In the genomic region with DNA sequence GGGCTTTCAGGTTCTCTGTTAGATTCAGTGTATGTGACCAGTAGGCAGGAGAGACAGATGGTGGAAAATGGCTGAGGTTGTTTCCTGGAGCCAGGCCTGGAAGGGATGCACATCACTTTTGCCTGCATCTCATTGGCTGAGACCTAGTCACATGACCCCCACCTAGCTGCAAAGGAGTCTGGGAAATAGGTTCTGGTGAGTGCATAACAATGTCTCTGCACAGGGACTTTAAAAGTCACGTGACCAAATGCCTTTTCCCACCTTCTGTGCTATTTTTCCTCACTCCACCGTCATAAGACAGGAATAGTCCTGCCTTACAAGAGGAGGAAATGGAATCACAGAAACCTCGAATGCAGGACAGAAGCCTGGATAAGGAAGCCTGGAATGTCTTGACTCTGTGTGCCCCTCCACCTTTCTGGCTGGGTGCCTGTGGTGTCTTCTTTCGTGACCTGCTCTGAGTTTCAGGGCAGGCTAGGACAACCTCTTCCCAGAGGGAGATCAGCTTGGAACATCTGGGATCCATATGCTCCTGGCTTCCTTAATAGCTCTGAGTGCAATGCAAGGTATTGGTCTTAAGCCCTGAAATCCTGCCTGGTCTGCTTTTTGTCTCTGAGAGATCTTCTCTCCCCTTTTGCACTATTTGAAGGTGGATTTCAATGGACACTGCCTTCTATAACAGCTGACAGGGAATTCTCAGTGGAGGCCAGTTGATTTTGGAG, we compare ENCODE assay signal across 27 cellular contexts.
DNase-seq lines count a peak whose midpoint lies in the region; ATAC-seq, FAIRE-seq and TF ChIP-seq lines count a peak whose summit lies in the region.
"Had no signal": no experiment of that assay in that cellular context is flagged by ENCODE, and none has a peak within 500 bp of the region (broad histone marks: within the 10 kb centered on the region; RNA-seq: fewer than 3 reads in every experiment).

No MANE protein-coding gene starts in this region.

- no peaks in the 10 kb centered on the region for H4K20me1 ChIP-seq in HepG2 (ENCODE audit: insufficient read depth, low read length)

- no peak overlapping the region for H3K27ac ChIP-seq in HepG2 (ENCODE audit: extremely low read length, insufficient read depth, low read length)
- no peak overlapping the region for H3K27ac ChIP-seq in right lobe of liver
- H3K27ac ChIP-seq in colonic mucosa = no peak overlapping the region
- H3K27ac ChIP-seq: cardiac muscle cell, gastroesophageal sphincter, parathyroid adenoma, SJSA1, vagina had no signal

- H3K79me2 ChIP-seq in HepG2 (ENCODE audit: insufficient read depth, low read length) = no peaks in the 10 kb centered on the region
- H3K79me2 ChIP-seq: parathyroid adenoma had no signal

- ATAC-seq in HepG2 (no peak), right lobe of liver (no peak), GM21737 (IDR thresholded peaks at IDR 0.05; ENCODE audit: unreplicated experiment) (no peak), HG03135 (IDR thresholded peaks at IDR 0.05; ENCODE audit: unreplicated experiment) (no peak)
- ATAC-seq: activated naive CD8-positive, alpha-beta T cell treated with anti-CD3 and anti-CD28 coated beads, Interleukin-2, amount 50 U/mL, for 24 hours; gastroesophageal sphincter; HCT116; naive thymus-derived CD8-positive, alpha-beta T cell; sciatic nerve; T-helper 17 cell had no signal

- no peak for TF ChIP-seq POLR2A in HepG2 (IDR thresholded peaks at IDR 0.05; ENCODE audit: insufficient read depth in 1 of 2, low read depth in 2 of 2, low read length in 2 of 2)
- no peak for TF ChIP-seq POLR2A in right lobe of liver (IDR thresholded peaks at IDR 0.05)

- intact Hi-C loops in HepG2 (cut with micrococcal nuclease; ENCODE audit: unreplicated experiment) = no loop called here
- intact Hi-C loops in right lobe of liver (cut with DNase I) = no loop called here
- intact Hi-C loops in colonic mucosa (cut with DNase I) = no loop called here

- POLR2A ChIA-PET in HepG2 (lab: Yijun Ruan, JAX) = no interaction called here

- H3K4me2 ChIP-seq in HepG2 (ENCODE audit: low read depth, low read length) = no peak overlapping the region

- no TSS peak for BruUV-seq in HepG2 (replicated peaks; lab: Mats Ljungman, UMichigan)

- 2% methylated on average over 4 of the region's 4 CpGs for WGBS in HepG2 (ENCODE audit: low lambda C conversion rate)
- WGBS in right lobe of liver (ENCODE audit: insufficient coverage, low coverage, low lambda C conversion rate, missing lambda C conversion rate) = 49% methylated on average over 4 of the region's 4 CpGs

- in situ Hi-C loops in HepG2 (cut with HindIII; ENCODE audit: extremely low pct_ligation_motif_present, low pct_unique_long_range_greater_than_20kb) = no loop called here

- H3K4me1 ChIP-seq in HepG2 (ENCODE audit: insufficient read depth, low read length) (no peaks in the 10 kb centered on the region), right lobe of liver (no peaks in the 10 kb centered on the region), colonic mucosa (no peaks in the 10 kb centered on the region)
- H3K4me1 ChIP-seq: gastroesophageal sphincter, parathyroid adenoma, SJSA1, vagina had no signal

- TF ChIP-seq CTCF in HepG2 (CRISPR knock-in tag; IDR thresholded peaks at IDR 0.05) = no peak
- TF ChIP-seq CTCF in right lobe of liver (IDR thresholded peaks at IDR 0.05) = no peak
- no peak for TF ChIP-seq CTCF in choroid plexus epithelial cell (conservative IDR thresholded peaks at IDR 0.05; ENCODE audit: low read depth, low read length)
- no peak for TF ChIP-seq CTCF in colonic mucosa (IDR thresholded peaks at IDR 0.05)

- no peak for DNase-seq in HepG2 (ENCODE audit: low spot score)
- DNase-seq in right lobe of liver = no peak
- peak; percentile 86 for DNase-seq in NCI-H2171 treated with DMSO at 0.1 percent for 48 hours (lab: John Stamatoyannopoulos, UW)
- DNase-seq in choroid plexus epithelial cell (ENCODE audit: low read depth) = peak; percentile 59
- no peak for DNase-seq in colonic mucosa
- DNase-seq in NCI-H446 treated with DMSO at 0.1 percent for 48 hours (lab: John Stamatoyannopoulos, UW) = no peak
- DNase-seq: activated CD4-positive, alpha-beta T cell treated with anti-CD3 and anti-CD28 coated beads, Interleukin-2, amount 10 ng/mL, durations not matched to agents 7 days and 5 days; activated naive CD8-positive, alpha-beta T cell treated with anti-CD3 and anti-CD28 coated beads, Interleukin-2, amount 50 U/mL, for 24 hours; CD4-positive, alpha-beta T cell; dermis blood vessel endothelial cell; DMS53; MM.1S; naive thymus-derived CD8-positive, alpha-beta T cell; NCI-H1436 treated with DMSO at 0.1 percent for 48 hours; NCI-H748 treated with DMSO at 0.1 percent for 48 hours; T-helper 17 cell had no signal

- H3K36me3 ChIP-seq in HepG2 (replicated peaks in 1 of 2; ENCODE audit: control insufficient read depth in 1 of 2, insufficient read depth in 2 of 2, low read length in 2 of 2) = no peaks in the 10 kb centered on the region
- no peaks in the 10 kb centered on the region for H3K36me3 ChIP-seq in right lobe of liver
- no peaks in the 10 kb centered on the region for H3K36me3 ChIP-seq in colonic mucosa
- H3K36me3 ChIP-seq: cardiac muscle cell, gastroesophageal sphincter, SJSA1, vagina had no signal

- no peak overlapping the region for H3K4me3 ChIP-seq in HepG2 (replicated peaks in 1 of 3; ENCODE audit: insufficient read depth in 1 of 3, low read depth in 2 of 3, low read length in 3 of 3)
- no peak overlapping the region for H3K4me3 ChIP-seq in right lobe of liver
- no peak overlapping the region for H3K4me3 ChIP-seq in choroid plexus epithelial cell (ENCODE audit: low read depth, low read length)
- no peak overlapping the region for H3K4me3 ChIP-seq in colonic mucosa
- H3K4me3 ChIP-seq: cardiac muscle cell, gastroesophageal sphincter, SJSA1, vagina had no signal

- no peak for TF ChIP-seq RAD21 in HepG2 (CRISPR knock-in tag; IDR thresholded peaks at IDR 0.05)

- no peak for TF ChIP-seq EP300 in HepG2 (IDR thresholded peaks at IDR 0.05; ENCODE audit: low read depth in 2 of 2, low read length in 2 of 2)
- TF ChIP-seq EP300 in HepG2 (CRISPR knock-in tag; IDR thresholded peaks at IDR 0.05; ENCODE audit: borderline replicate concordance) = no peak

- FAIRE-seq in HepG2 (lab: Jason Lieb, UNC) = no peak
- FAIRE-seq: A204.1, endothelial cell of umbilical vein had no signal

- H3K9me3 ChIP-seq in HepG2 (ENCODE audit: low read length) (peaks cover 12% of the 10 kb centered on the region), right lobe of liver (no peaks in the 10 kb centered on the region), colonic mucosa (no peaks in the 10 kb centered on the region)
- H3K9me3 ChIP-seq: SJSA1 had no signal

- no peak overlapping the region for H2AFZ ChIP-seq in HepG2 (ENCODE audit: low read length)
- H2AFZ ChIP-seq: parathyroid adenoma had no signal

- H3K9ac ChIP-seq in HepG2 (ENCODE audit: insufficient read depth, low read depth, low read length) = no peak overlapping the region
- no peak overlapping the region for H3K9ac ChIP-seq in colonic mucosa (ENCODE audit: low read depth in 2 of 2, low read length in 2 of 2)
- H3K9ac ChIP-seq: parathyroid adenoma had no signal

- CTCF ChIA-PET in HepG2 (lab: Yijun Ruan, JAX; ENCODE audit: low intra/inter-chr PET ratio, low total read pairs) = no interaction called here

- H3K27me3 ChIP-seq in HepG2 (ENCODE audit: control insufficient read depth in 1 of 2, insufficient read depth in 2 of 2, low read length in 2 of 2) (no peaks in the 10 kb centered on the region; a peak in 1 of 5 replicates), right lobe of liver (no peaks in the 10 kb centered on the region), colonic mucosa (no peaks in the 10 kb centered on the region)
- H3K27me3 ChIP-seq: cardiac muscle cell, gastroesophageal sphincter, SJSA1, vagina had no signal

TF ChIP-seq in HepG2, 621 proteins besides CTCF, POLR2A, EP300 and RAD21 (continues in another document):
- TF ChIP-seq RAD51 (IDR thresholded peaks at IDR 0.05; ENCODE audit: borderline replicate concordance) = peak; percentile 81; the same call in 1 of the 2 replicates
- TF ChIP-seq, protein P1, sequence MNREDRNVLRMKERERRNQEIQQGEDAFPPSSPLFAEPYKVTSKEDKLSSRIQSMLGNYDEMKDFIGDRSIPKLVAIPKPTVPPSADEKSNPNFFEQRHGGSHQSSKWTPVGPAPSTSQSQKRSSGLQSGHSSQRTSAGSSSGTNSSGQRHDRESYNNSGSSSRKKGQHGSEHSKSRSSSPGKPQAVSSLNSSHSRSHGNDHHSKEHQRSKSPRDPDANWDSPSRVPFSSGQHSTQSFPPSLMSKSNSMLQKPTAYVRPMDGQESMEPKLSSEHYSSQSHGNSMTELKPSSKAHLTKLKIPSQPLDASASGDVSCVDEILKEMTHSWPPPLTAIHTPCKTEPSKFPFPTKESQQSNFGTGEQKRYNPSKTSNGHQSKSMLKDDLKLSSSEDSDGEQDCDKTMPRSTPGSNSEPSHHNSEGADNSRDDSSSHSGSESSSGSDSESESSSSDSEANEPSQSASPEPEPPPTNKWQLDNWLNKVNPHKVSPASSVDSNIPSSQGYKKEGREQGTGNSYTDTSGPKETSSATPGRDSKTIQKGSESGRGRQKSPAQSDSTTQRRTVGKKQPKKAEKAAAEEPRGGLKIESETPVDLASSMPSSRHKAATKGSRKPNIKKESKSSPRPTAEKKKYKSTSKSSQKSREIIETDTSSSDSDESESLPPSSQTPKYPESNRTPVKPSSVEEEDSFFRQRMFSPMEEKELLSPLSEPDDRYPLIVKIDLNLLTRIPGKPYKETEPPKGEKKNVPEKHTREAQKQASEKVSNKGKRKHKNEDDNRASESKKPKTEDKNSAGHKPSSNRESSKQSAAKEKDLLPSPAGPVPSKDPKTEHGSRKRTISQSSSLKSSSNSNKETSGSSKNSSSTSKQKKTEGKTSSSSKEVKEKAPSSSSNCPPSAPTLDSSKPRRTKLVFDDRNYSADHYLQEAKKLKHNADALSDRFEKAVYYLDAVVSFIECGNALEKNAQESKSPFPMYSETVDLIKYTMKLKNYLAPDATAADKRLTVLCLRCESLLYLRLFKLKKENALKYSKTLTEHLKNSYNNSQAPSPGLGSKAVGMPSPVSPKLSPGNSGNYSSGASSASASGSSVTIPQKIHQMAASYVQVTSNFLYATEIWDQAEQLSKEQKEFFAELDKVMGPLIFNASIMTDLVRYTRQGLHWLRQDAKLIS (CRISPR knock-in tag; IDR thresholded peaks at IDR 0.05) = no peak

Comparison
In these comparisons a context has a peak if more than half of its experiments do, and no peak if none do; other contexts are left out.
1. DNase-seq: peak in NCI-H2171 treated with DMSO at 0.1 percent for 48 hours (single experiment) and choroid plexus epithelial cell (single experiment); none in HepG2 (single experiment), right lobe of liver (0 of 3), colonic mucosa (single experiment) and NCI-H446 treated with DMSO at 0.1 percent for 48 hours (single experiment).